13 cellular contexts compared by ENCODE assay signal in the genomic region with DNA sequence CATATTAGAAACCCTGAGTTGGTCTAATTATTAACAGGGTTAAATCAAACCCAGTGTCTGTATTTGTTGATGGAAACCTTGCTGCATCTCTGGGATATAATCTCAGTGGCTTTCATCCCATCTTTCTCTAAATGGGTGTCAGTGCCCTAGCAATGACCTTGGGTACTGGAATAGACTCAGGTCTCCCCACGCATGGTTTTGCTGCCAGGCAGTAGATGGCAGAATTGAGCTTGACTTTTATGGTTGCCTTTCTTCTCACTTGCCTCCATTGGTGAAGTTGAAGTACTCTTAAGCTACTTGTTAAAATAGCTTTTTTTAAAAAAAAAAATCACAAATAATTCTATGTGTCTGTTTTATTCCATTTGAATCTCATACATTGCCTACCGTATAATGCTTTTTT.
A peak's percentile ranks its signal among the peaks of the same experiment; 100 is the strongest.
DNase-seq lines count a peak whose midpoint lies in the region; ATAC-seq, FAIRE-seq and TF ChIP-seq lines count a peak whose summit lies in the region.
"Had no signal": no experiment of that assay in that cellular context is flagged by ENCODE, and none has a peak within 500 bp of the region (broad histone marks: within the 10 kb centered on the region; RNA-seq: fewer than 3 reads in every experiment).

No MANE protein-coding gene starts in this region.

- H3K27ac ChIP-seq in spleen: no peak overlapping the region
- no peak overlapping the region for H3K27ac ChIP-seq in gastroesophageal sphincter

- H3K36me3 ChIP-seq in bronchial epithelial cell (ENCODE audit: control insufficient read depth, insufficient read depth, low read length): no peaks in the 10 kb centered on the region
- H3K36me3 ChIP-seq in spleen: no peaks in the 10 kb centered on the region
- H3K36me3 ChIP-seq in gastroesophageal sphincter: no peaks in the 10 kb centered on the region
- H3K36me3 ChIP-seq: heart right ventricle, right atrium auricular region had no signal

- no peak for TF ChIP-seq EP300 in gastroesophageal sphincter (IDR thresholded peaks at IDR 0.05)

- no peak for ATAC-seq in gastroesophageal sphincter
- ATAC-seq: activated naive CD4-positive, alpha-beta T cell treated with anti-CD3 and anti-CD28 coated beads, Interleukin-2, amount 50 U/mL, for 72 hours; CD8-positive, alpha-beta T cell; heart right ventricle had no signal

- TF ChIP-seq POLR2A in spleen (IDR thresholded peaks at IDR 0.05): no peak
- TF ChIP-seq POLR2A in GM12891 (IDR thresholded peaks at IDR 0.05; ENCODE audit: low read depth, low read length): no peak
- TF ChIP-seq POLR2A in gastroesophageal sphincter (IDR thresholded peaks at IDR 0.05): no peak

- intact Hi-C loops in spleen (cut with DNase I; ENCODE audit: low total_unique reads): no loop called here

- DNase-seq in A172 (ENCODE audit: low spot score): peak; percentile 15
- DNase-seq in GM10248 (ENCODE audit: extremely low spot score): no peak
- DNase-seq in MV-4-11 (lab: John Stamatoyannopoulos, UW): peak; percentile 44
- DNase-seq in bronchial epithelial cell (ENCODE audit: low read depth): peak; percentile 25
- DNase-seq in stimulated activated naive CD4-positive, alpha-beta T cell treated with Interleukin-2 at 50 U/mL for 16 hours (lab: John Stamatoyannopoulos, UW): no peak
- no peak for DNase-seq in spleen
- no peak for DNase-seq in GM12891 (ENCODE audit: insufficient read length, low spot score)
- DNase-seq: CD8-positive, alpha-beta T cell; heart right ventricle; NCI-H1092 treated with DMSO at 0.1 percent for 48 hours had no signal

- H3K27me3 ChIP-seq in bronchial epithelial cell (ENCODE audit: control insufficient read depth, insufficient read depth, low read length): no peaks in the 10 kb centered on the region
- H3K27me3 ChIP-seq in spleen (replicated peaks in 1 of 7): no peaks in the 10 kb centered on the region
- H3K27me3 ChIP-seq in gastroesophageal sphincter: no peaks in the 10 kb centered on the region
- H3K27me3 ChIP-seq: heart right ventricle, right atrium auricular region had no signal

- H3K9me3 ChIP-seq in spleen (peaks cover 0 to 20% (median 10%) of the 10 kb centered on the region in 8 donors), gastroesophageal sphincter (peaks cover 0 to 6% (median 0%) of the 10 kb centered on the region in 3 donors)

- CTCF ChIA-PET in GM10248 (lab: Yijun Ruan, JAX): interaction anchor here (1.2 to 1.9 kb wide), 5 partner anchors 17 to 554 kb away, joined by 3 to 8 read pairs (median 4); no protein-coding TSS in a partner anchor

- peak; percentile 23 for TF ChIP-seq CTCF in GM10248 (IDR thresholded peaks at IDR 0.05; ENCODE audit: control extremely low read depth, extremely low read depth, low read depth, missing control alignments)
- peak; percentile 8 for TF ChIP-seq CTCF in bronchial epithelial cell (IDR thresholded peaks at IDR 0.05; ENCODE audit: insufficient read depth, low read length, severe bottlenecking)
- peak in 2 of 11 experiments; percentile 5 to 20 for TF ChIP-seq CTCF in spleen (IDR thresholded peaks at IDR 0.05 in 8 of 11, conservative IDR thresholded peaks at IDR 0.05 in 3 of 11)
- TF ChIP-seq CTCF in gastroesophageal sphincter (IDR thresholded peaks at IDR 0.05): no peak

- POLR2A ChIA-PET in GM10248 (lab: Yijun Ruan, JAX): no interaction called here

- H3K4me3 ChIP-seq in bronchial epithelial cell (ENCODE audit: low read depth, low read length) (no peak overlapping the region), spleen (no peak overlapping the region), gastroesophageal sphincter (no peak overlapping the region)
- H3K4me3 ChIP-seq: heart right ventricle, right atrium auricular region had no signal

- WGBS in spleen, 5 donors: 82 to 96% (median 94%) methylated on average over 2 of the region's 2 CpGs
- WGBS in gastroesophageal sphincter (ENCODE audit: low coverage in 1 of 2), 2 donors: 83 to 97% methylated on average over 2 of the region's 2 CpGs

- H3K4me1 ChIP-seq in spleen: peaks cover 0 to 2% (median 0%) of the 10 kb centered on the region in 6 donors
- H3K4me1 ChIP-seq in gastroesophageal sphincter: no peaks in the 10 kb centered on the region

- no peak for FAIRE-seq in bronchial epithelial cell (lab: Jason Lieb, UNC)
- FAIRE-seq in GM12891 (lab: Jason Lieb, UNC): no peak

TF ChIP-seq in GM12891, 5 proteins besides CTCF, POLR2A, EP300 and RAD21:
- TF ChIP-seq TAF1 (IDR thresholded peaks at IDR 0.05; ENCODE audit: low read depth, low read length) (no peak), SPI1 (IDR thresholded peaks at IDR 0.05; ENCODE audit: low read depth, low read length) (no peak), POLR2AphosphoS5 (IDR thresholded peaks at IDR 0.05; ENCODE audit: low read depth, low read length) (no peak), PAX5 (IDR thresholded peaks at IDR 0.05; ENCODE audit: insufficient read depth, low read length, severe bottlenecking) (no peak), POU2F2 (IDR thresholded peaks at IDR 0.05; ENCODE audit: low read depth, low read length) (no peak)

Comparison
In these comparisons a context has a peak if more than half of its experiments do, and no peak if none do; other contexts are left out.
1. DNase-seq: peak in A172 (single experiment), MV-4-11 (single experiment) and bronchial epithelial cell (single experiment); none in GM10248 (single experiment), stimulated activated naive CD4-positive, alpha-beta T cell treated with Interleukin-2 at 50 U/mL for 16 hours (single experiment), spleen (single experiment) and GM12891 (single experiment).
2. CTCF ChIP-seq: peak in GM10248 (single experiment) and bronchial epithelial cell (single experiment); none in gastroesophageal sphincter (0 of 4).